In the genomic region with DNA sequence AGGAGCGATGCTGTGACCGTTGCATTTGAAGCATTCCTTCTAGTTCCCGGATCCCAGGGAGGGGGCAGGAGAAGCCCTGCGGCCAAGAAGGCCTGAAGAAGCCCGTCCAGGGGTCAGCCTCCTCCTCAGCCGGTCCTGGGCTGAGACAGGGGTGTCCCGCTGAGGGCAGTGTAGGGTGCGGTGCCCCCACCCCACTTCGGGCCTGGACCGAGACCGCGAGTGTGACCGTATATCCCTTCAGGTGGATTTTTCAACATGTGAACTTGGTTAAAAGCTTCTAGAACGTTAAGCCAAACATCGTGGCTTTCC, we compare ENCODE assay signal across 8 cellular contexts. TPM values are rescaled to one million over a fixed set of nuclear protein-coding genes. Genes with fewer than 3 reads are reported as not detected.
DNase-seq lines count a peak whose midpoint lies in the region; ATAC-seq, FAIRE-seq and TF ChIP-seq lines count a peak whose summit lies in the region.

No MANE protein-coding gene starts in this region.

- no peak overlapping the region for H3K9ac ChIP-seq in endothelial cell of umbilical vein (replicated peaks; ENCODE audit: extremely low read depth, insufficient read depth, low read length)

- H3K4me3 Mint-ChIP-seq in progenitor cell of endocrine pancreas (ENCODE audit: low read depth): peak overlapping the region; percentile 67

- peaks cover 12% of the 10 kb centered on the region for H3K4me1 ChIP-seq in endothelial cell of umbilical vein (ENCODE audit: control insufficient read depth, extremely low read depth, insufficient read depth, low read length)

- no peak for FAIRE-seq in endothelial cell of umbilical vein (lab: Jason Lieb, UNC)

- BruUV-seq in endothelial cell of umbilical vein (replicated peaks; lab: Mats Ljungman, UMichigan): no TSS peak

- 0% methylated on average over 10 to 15 of the region's 15 CpGs for WGBS in lower leg skin, 2 donors

- TF ChIP-seq CTCF in HL-60 (IDR thresholded peaks at IDR 0.05; ENCODE audit: insufficient read depth, low read length) (no peak), endothelial cell of umbilical vein (IDR thresholded peaks at IDR 0.05; ENCODE audit: extremely low read depth in 1 of 2, insufficient read depth in 1 of 2, low read depth in 1 of 2, low read length in 2 of 2) (no peak), progenitor cell of endocrine pancreas (IDR thresholded peaks at IDR 0.05; ENCODE audit: unreplicated experiment) (no peak), lower leg skin (IDR thresholded peaks at IDR 0.05) (no peak)

- dilution Hi-C loops in endothelial cell of umbilical vein (cut with MboI; ENCODE audit: extremely low pct_ligation_motif_present, low sequenced_read_pairs): no loop called here

- H3K27ac Mint-ChIP-seq in progenitor cell of endocrine pancreas: peak overlapping the region; percentile 89

- intact Hi-C loops in endothelial cell of umbilical vein (cut with micrococcal nuclease): loop anchor here (1.0 kb wide), 1 partner anchor 27 kb away; no protein-coding TSS in a partner anchor
- intact Hi-C loops in lower leg skin (cut with DNase I; ENCODE audit: low total_unique reads): no loop called here

- H2AFZ ChIP-seq in endothelial cell of umbilical vein (ENCODE audit: low read depth, low read length): peak overlapping the region; percentile 73

- H3K4me2 ChIP-seq in endothelial cell of umbilical vein (ENCODE audit: insufficient read depth, low read length): peak overlapping the region; percentile 88

- POLR2A ChIA-PET in endothelial cell of umbilical vein (lab: Charles Lee): no interaction called here

- no peaks in the 10 kb centered on the region for H3K9me1 ChIP-seq in endothelial cell of umbilical vein (replicated peaks; ENCODE audit: control insufficient read depth, extremely low read depth, insufficient read depth, low read length)

- H3K27me3 Mint-ChIP-seq in progenitor cell of endocrine pancreas: peaks cover 78% of the 10 kb centered on the region

- H3K27me3 ChIP-seq in HL-60 (ENCODE audit: insufficient read depth, poor library complexity, severe bottlenecking) (peaks cover 59% of the 10 kb centered on the region), endothelial cell of umbilical vein (ENCODE audit: control insufficient read depth in 2 of 2, insufficient read depth in 2 of 2, low read length in 2 of 2) (peaks cover 47 to 62% of the 10 kb centered on the region in 2 experiments)

- no peaks in the 10 kb centered on the region for H3K79me2 ChIP-seq in endothelial cell of umbilical vein (ENCODE audit: control insufficient read depth, insufficient read depth, low read length)

- CTCF ChIA-PET in endothelial cell of umbilical vein (lab: Charles Lee): interaction anchor here (2.0 to 2.5 kb wide), 3 partner anchors 11 to 1205 kb away, joined by 5 to 15 read pairs (median 5); no protein-coding TSS in a partner anchor

- no peaks in the 10 kb centered on the region for H4K20me1 ChIP-seq in endothelial cell of umbilical vein (replicated peaks; ENCODE audit: control insufficient read depth, extremely low read depth, insufficient read depth, low read length)

- DNase-seq in HL-60 (ENCODE audit: low read depth in 1 of 2, low spot score in 1 of 2) (no peak), endothelial cell of umbilical vein (ENCODE audit: low read depth, low spot score) (no peak), progenitor cell of endocrine pancreas (ENCODE audit: low spot score, unreplicated experiment) (no peak), lower leg skin (ENCODE audit: low spot score in 2 of 2) (no peak), hypothalamus (lab: John Stamatoyannopoulos, UW) (no peak)

- ATAC-seq in GM18867 (IDR thresholded peaks at IDR 0.05; ENCODE audit: unreplicated experiment): peak; percentile 5
- ATAC-seq in GM19035 (IDR thresholded peaks at IDR 0.05; ENCODE audit: unreplicated experiment): no peak
- no peak for ATAC-seq in GM21526 (IDR thresholded peaks at IDR 0.05; ENCODE audit: low FRiP score, unreplicated experiment)

- H3K9me3 ChIP-seq in endothelial cell of umbilical vein (replicated peaks; ENCODE audit: control insufficient read depth, insufficient read depth, low read length): no peaks in the 10 kb centered on the region

- peaks cover 5% of the 10 kb centered on the region for H3K4me1 Mint-ChIP-seq in progenitor cell of endocrine pancreas (ENCODE audit: low read depth)

- H3K36me3 ChIP-seq in endothelial cell of umbilical vein (ENCODE audit: control insufficient read depth in 2 of 2, extremely low read depth in 1 of 2, insufficient read depth in 2 of 2, low read length in 2 of 2): no peaks in the 10 kb centered on the region

- H3K4me3 ChIP-seq in HL-60 (replicated peaks; ENCODE audit: insufficient read depth, low read length) (peak overlapping the region; percentile 23), endothelial cell of umbilical vein (replicated peaks in 1 of 3; ENCODE audit: insufficient read depth in 1 of 3, low read depth in 1 of 3, low read length in 3 of 3) (peak overlapping the region; percentile 18 to 56 (median 31)), lower leg skin (ENCODE audit: low read depth, poor library complexity, severe bottlenecking) (no peak overlapping the region)

- H3K36me3 Mint-ChIP-seq in progenitor cell of endocrine pancreas (ENCODE audit: insufficient read depth): no peaks in the 10 kb centered on the region

- H3K9me3 Mint-ChIP-seq in progenitor cell of endocrine pancreas (ENCODE audit: low read depth): no peaks in the 10 kb centered on the region

- H3K27ac ChIP-seq in HL-60 (replicated peaks) (no peak overlapping the region), endothelial cell of umbilical vein (ENCODE audit: insufficient read depth, low read depth, low read length) (no peak overlapping the region)

- TF ChIP-seq POLR2A in endothelial cell of umbilical vein (IDR thresholded peaks at IDR 0.05; ENCODE audit: low read depth, low read length): no peak
- no peak for TF ChIP-seq POLR2A in lower leg skin (IDR thresholded peaks at IDR 0.05)

TF ChIP-seq in endothelial cell of umbilical vein, 7 proteins besides CTCF, POLR2A, EP300 and RAD21:
- TF ChIP-seq JUN (IDR thresholded peaks at IDR 0.05; ENCODE audit: borderline replicate concordance, insufficient read depth, insufficient read length, low read depth) (no peak), EZH2 (IDR thresholded peaks at IDR 0.05; ENCODE audit: borderline replicate concordance, low read depth, low read length, severe bottlenecking) (peak; percentile 22)

RNA-seq across cellular contexts. Expression of a gene that starts 2.8 kb away (rescaled TPM):
- total RNA-seq in endothelial cell of umbilical vein (not detected in 2 replicates), progenitor cell of endocrine pancreas (0.78 and 0.79 TPM in 2 replicates), lower leg skin (10 to 100 TPM; 12.0 to 15.8 (median 13.9) TPM)
- polyA plus RNA-seq in endothelial cell of umbilical vein: not detected in 2 replicates
- not detected in 2 replicates for polyA plus RNA-seq in endothelial cell of umbilical vein (2011; cell fraction: cytosol; rRNA removed)
- polyA plus RNA-seq in endothelial cell of umbilical vein (2011; cell fraction: nucleus; rRNA removed): not detected in 2 replicates
- polyA plus RNA-seq in endothelial cell of umbilical vein (2012): not detected in 2 replicates
- 0.47 TPM in 1 of 2 replicates, not detected in the other for polyA minus RNA-seq in endothelial cell of umbilical vein
- not detected for polyA minus RNA-seq in endothelial cell of umbilical vein (2011; cell fraction: cytosol; rRNA and poly(A)+ RNA removed)
- not detected in 2 replicates for polyA minus RNA-seq in endothelial cell of umbilical vein (2011; cell fraction: nucleus; rRNA and poly(A)+ RNA removed)
